In the genomic region with DNA sequence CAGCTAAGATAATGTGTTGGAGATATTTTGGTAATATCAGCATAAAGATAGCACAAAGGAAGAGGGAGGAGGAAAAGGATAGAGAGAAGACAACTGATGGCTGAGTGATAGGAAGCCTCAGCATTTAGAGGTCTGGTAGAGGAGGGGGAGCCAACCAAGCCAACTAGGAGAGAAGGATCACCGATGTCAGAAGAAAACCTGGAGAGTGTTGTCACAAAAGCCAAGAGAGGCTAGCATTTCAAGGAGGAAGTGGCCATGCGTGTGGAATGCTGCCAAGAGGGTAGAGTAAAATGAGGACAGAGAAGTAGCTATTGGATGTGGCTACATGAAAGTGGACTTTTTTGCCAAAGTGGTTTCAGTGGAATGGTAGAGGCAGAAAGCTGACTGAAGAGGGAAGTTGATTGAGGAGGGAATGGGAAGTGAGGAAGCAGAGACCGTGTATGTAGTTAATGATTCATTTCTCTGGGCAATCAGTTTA, we compare ENCODE assay signal across 12 cellular contexts. TPM values are rescaled to one million over a fixed set of nuclear protein-coding genes. Genes with fewer than 3 reads are reported as not detected.
DNase-seq lines count a peak whose midpoint lies in the region; ATAC-seq, FAIRE-seq and TF ChIP-seq lines count a peak whose summit lies in the region.
"Had no signal": no experiment of that assay in that cellular context is flagged by ENCODE, and none has a peak within 500 bp of the region (broad histone marks: within the 10 kb centered on the region; RNA-seq: fewer than 3 reads in every experiment).

No MANE protein-coding gene starts in this region.

- WGBS in IMR-90 (ENCODE audit: extremely low coverage in 2 of 2, insufficient read length in 1 of 2), 2 experiments: 90% methylated on average over 2 of the region's 3 CpGs; no CpG with 5 or more reads in 1 of the 2 experiments
- no CpG with 5 or more reads among the region's 3 CpGs for WGBS in H9 (ENCODE audit: extremely low coverage, insufficient read length, low lambda C conversion rate)

- no peak overlapping the region for H3T11ph ChIP-seq in H9 (ENCODE audit: low read length)

- H3K9me3 Mint-ChIP-seq in activated B cell treated with CpG ODN at 0.5 μM for 24 hours (no peaks in the 10 kb centered on the region), H9 (no peaks in the 10 kb centered on the region)
- H3K9me3 Mint-ChIP-seq: activated CD4-positive, alpha-beta T cell treated with anti-CD3 and anti-CD28 coated beads, Interleukin-2, amount 10 ng/mL, durations not matched to agents 7 days and 5 days; activated naive CD4-positive, alpha-beta T cell treated with anti-CD3 and anti-CD28 coated beads, Interleukin-2, amount 50 U/mL, for 72 hours had no signal

- H3K27ac Mint-ChIP-seq in activated B cell treated with CpG ODN at 0.5 μM for 24 hours (peak overlapping the region; percentile 10), H9 (peak overlapping the region in 1 of 3 experiments; percentile 15; a peak in 3 of 7 replicates)
- H3K27ac Mint-ChIP-seq: activated CD4-positive, alpha-beta T cell treated with anti-CD3 and anti-CD28 coated beads, Interleukin-2, amount 10 ng/mL, durations not matched to agents 7 days and 5 days had no signal

- H2BK5ac ChIP-seq in IMR-90 (ENCODE audit: low read depth, low read length, poor library complexity, severe bottlenecking) (peak overlapping the region; percentile 84), H9 (ENCODE audit: insufficient read length, low read length) (no peak overlapping the region)

- no peak overlapping the region for H3K9ac ChIP-seq in IMR-90 (ENCODE audit: low read depth, low read length)
- H3K9ac ChIP-seq in H9 (ENCODE audit: extremely low read depth, insufficient read length, low read length): no peak overlapping the region
- H3K9ac ChIP-seq: parathyroid adenoma had no signal

- peaks cover 8% of the 10 kb centered on the region; the same call in 1 of the 2 replicates for H3K9me1 ChIP-seq in IMR-90 (ENCODE audit: insufficient read depth, low read length)

- H2AK9ac ChIP-seq in IMR-90 (replicated peaks; ENCODE audit: low read depth, low read length, poor library complexity): no peak overlapping the region

- H3K23me2 ChIP-seq in H9 (ENCODE audit: insufficient read length, low read depth, low read length, poor library complexity, severe bottlenecking): no peaks in the 10 kb centered on the region

- peak overlapping the region; percentile 31; the same call in 1 of the 2 replicates for H4K5ac ChIP-seq in IMR-90 (ENCODE audit: low read depth, low read length)
- H4K5ac ChIP-seq in H9 (ENCODE audit: insufficient read length, low read depth, low read length): no peak overlapping the region

- peaks cover 1% of the 10 kb centered on the region; the same call in 1 of the 2 replicates for H3K79me2 ChIP-seq in H9 (ENCODE audit: insufficient read depth, low read length)

- no peak overlapping the region for H3K4me2 ChIP-seq in IMR-90 (ENCODE audit: low read depth, low read length)
- H3K4me2 ChIP-seq in H9 (ENCODE audit: insufficient read depth, insufficient read length, low read length): no peak overlapping the region

- DNase-seq in Ammon's horn (ENCODE audit: low spot score) (peak; percentile 70), IMR-90 (no peak), activated B cell treated with CpG ODN at 0.5 μM for 24 hours (no peak), medulla oblongata (ENCODE audit: extremely low spot score) (peak; percentile 56), DMS 273 (lab: John Stamatoyannopoulos, UW; ENCODE audit: unreplicated experiment) (no peak), H9 (no peak), H54 (ENCODE audit: insufficient read length, low spot score) (no peak), superior temporal gyrus (ENCODE audit: extremely low spot score) (no peak)
- DNase-seq: activated CD4-positive, alpha-beta T cell treated with anti-CD3 and anti-CD28 coated beads, Interleukin-2, amount 10 ng/mL, durations not matched to agents 7 days and 5 days; effector memory CD4-positive, alpha-beta T cell had no signal

- in situ Hi-C loops in IMR-90 (cut with MboI; ENCODE audit: low sequenced_read_pairs): no loop called here

- peaks cover 2% of the 10 kb centered on the region; the same call in 1 of the 2 replicates for H3K36me3 ChIP-seq in IMR-90 (ENCODE audit: control insufficient read depth, insufficient read depth, low read length)

- H2AFZ ChIP-seq in IMR-90 (replicated peaks; ENCODE audit: low read length, poor library complexity) (no peak overlapping the region), H9 (ENCODE audit: low read length) (no peak overlapping the region)
- H2AFZ ChIP-seq: parathyroid adenoma had no signal

- TF ChIP-seq POLR2A in IMR-90 (IDR thresholded peaks at IDR 0.05; ENCODE audit: low read depth, low read length): no peak
- TF ChIP-seq POLR2A in H54 (IDR thresholded peaks at IDR 0.05; ENCODE audit: low read depth, low read length): no peak

- H3K4me1 ChIP-seq in IMR-90 (ENCODE audit: control insufficient read depth, insufficient read depth, low read length): peaks cover 7% of the 10 kb centered on the region
- peaks cover 3% of the 10 kb centered on the region; the same call in 1 of the 2 replicates for H3K4me1 ChIP-seq in H9 (ENCODE audit: insufficient read depth, low read length)

- H3K79me1 ChIP-seq in IMR-90 (ENCODE audit: low read depth in 1 of 2, low read length in 2 of 2) (peaks cover 32 to 45% of the 10 kb centered on the region in 2 experiments), H9 (ENCODE audit: insufficient read depth, low read depth, low read length, poor library complexity, severe bottlenecking) (peaks cover 4% of the 10 kb centered on the region)

- H3K4me3 ChIP-seq in IMR-90 (ENCODE audit: insufficient read depth, low read depth, low read length): no peak overlapping the region

- no peaks in the 10 kb centered on the region for H3K9me3 ChIP-seq in IMR-90 (ENCODE audit: control insufficient read depth, insufficient read depth, low read length)
- no peaks in the 10 kb centered on the region for H3K9me3 ChIP-seq in H9 (ENCODE audit: control insufficient read depth, low read depth, low read length)

- H4K8ac ChIP-seq in IMR-90 (ENCODE audit: low read depth in 2 of 2, low read length in 2 of 2): peak overlapping the region in 1 of 2 experiments; percentile 61; a peak in 2 of 4 replicates
- H4K8ac ChIP-seq in H9 (replicated peaks; ENCODE audit: insufficient read length, low read depth, low read length): no peak overlapping the region

- H3K27me3 Mint-ChIP-seq in activated B cell treated with CpG ODN at 0.5 μM for 24 hours (no peaks in the 10 kb centered on the region), H9 (ENCODE audit: low read depth) (no peaks in the 10 kb centered on the region)
- H3K27me3 Mint-ChIP-seq: activated CD4-positive, alpha-beta T cell treated with anti-CD3 and anti-CD28 coated beads, Interleukin-2, amount 10 ng/mL, durations not matched to agents 7 days and 5 days had no signal

- no peak for FAIRE-seq in H54 (lab: Jason Lieb, UNC)

- H3K27me3 ChIP-seq in IMR-90 (ENCODE audit: control insufficient read depth, insufficient read depth, low read length): no peaks in the 10 kb centered on the region
- no peaks in the 10 kb centered on the region for H3K27me3 ChIP-seq in H9 (ENCODE audit: insufficient read depth, low read length)

- H3K27ac ChIP-seq in IMR-90 (ENCODE audit: insufficient read depth, low read length): peak overlapping the region; percentile 12; the same call in 1 of the 2 replicates
- H3K27ac ChIP-seq in H9 (ENCODE audit: insufficient read length, low read depth, low read length): no peak overlapping the region
- H3K27ac ChIP-seq: parathyroid adenoma had no signal

- H4K20me1 ChIP-seq in IMR-90 (ENCODE audit: insufficient read depth, low read length) (no peaks in the 10 kb centered on the region), H9 (ENCODE audit: control insufficient read depth, insufficient read depth, insufficient read length) (no peaks in the 10 kb centered on the region)

- no peak overlapping the region for H2BK12ac ChIP-seq in H9 (ENCODE audit: insufficient read length, low read depth, low read length)

- TF ChIP-seq RAD21 in IMR-90 (IDR thresholded peaks at IDR 0.05; ENCODE audit: low read length): no peak

- ATAC-seq in IMR-90 (ENCODE audit: low read depth) (no peak), activated B cell treated with CpG ODN at 0.5 μM for 24 hours (ENCODE audit: low read depth) (no peak)
- ATAC-seq: activated naive CD4-positive, alpha-beta T cell treated with anti-CD3 and anti-CD28 coated beads, Interleukin-2, amount 50 U/mL, for 72 hours had no signal

- H4K91ac ChIP-seq in IMR-90 (ENCODE audit: insufficient read depth, low read depth, low read length) (peak overlapping the region; percentile 55; the same call in 1 of the 2 replicates), H9 (ENCODE audit: insufficient read length, low read depth, low read length) (no peak overlapping the region)

- H3K56ac ChIP-seq in IMR-90 (ENCODE audit: extremely low read depth, insufficient read depth, low read length): no peak overlapping the region
- no peak overlapping the region for H3K56ac ChIP-seq in H9 (ENCODE audit: insufficient read length, low read depth, low read length)

- no peak for TF ChIP-seq CTCF in IMR-90 (conservative IDR thresholded peaks at IDR 0.05; ENCODE audit: low read depth, low read length)
- TF ChIP-seq CTCF in activated B cell treated with CpG ODN at 0.5 μM for 24 hours (IDR thresholded peaks at IDR 0.05): no peak
- no peak for TF ChIP-seq CTCF in H9 (conservative IDR thresholded peaks at IDR 0.05)

- H3K4me1 Mint-ChIP-seq in activated B cell treated with CpG ODN at 0.5 μM for 24 hours: peaks cover 33% of the 10 kb centered on the region
- H3K4me1 Mint-ChIP-seq in H9: peaks cover 14 to 18% of the 10 kb centered on the region in 2 experiments

- H2BK20ac ChIP-seq in IMR-90 (ENCODE audit: low read depth, low read length) (peak overlapping the region; percentile 90), H9 (ENCODE audit: low read depth, low read length, poor library complexity, severe bottlenecking) (no peak overlapping the region)

- intact Hi-C loops in IMR-90 (cut with micrococcal nuclease): no loop called here
- intact Hi-C loops in activated B cell treated with CpG ODN at 0.5 μM for 24 hours (cut with micrococcal nuclease): no loop called here

- peak overlapping the region; percentile 62 for H2BK120ac ChIP-seq in IMR-90 (ENCODE audit: low read depth, low read length)
- H2BK120ac ChIP-seq in H9 (ENCODE audit: low read depth, low read length, poor library complexity, severe bottlenecking): no peak overlapping the region

- peak overlapping the region; percentile 76; the same call in 1 of the 2 replicates for H2AK5ac ChIP-seq in IMR-90 (ENCODE audit: low read depth, low read length)
- H2AK5ac ChIP-seq in H9 (ENCODE audit: insufficient read length, low read length): no peak overlapping the region

- H2BK15ac ChIP-seq in IMR-90 (ENCODE audit: low read depth, low read length) (peak overlapping the region; percentile 70; the same call in 2 of the 3 replicates), H9 (ENCODE audit: low read depth, low read length) (no peak overlapping the region)

- dilution Hi-C loops in IMR-90 (cut with HindIII; ENCODE audit: low sequenced_read_pairs, unreplicated experiment): no loop called here

- CTCF ChIA-PET in IMR-90 (lab: Yijun Ruan, JAX): interaction anchor here (0.9 kb wide), 1 partner anchor 181 kb away, joined by 3 read pairs; no protein-coding TSS in a partner anchor
- CTCF ChIA-PET in activated B cell treated with CpG ODN at 0.5 μM for 24 hours (lab: Charles Lee): interaction anchor here (1.5 to 1.8 kb wide), 2 partner anchors 273 to 317 kb away, joined by 5 to 7 read pairs; no protein-coding TSS in a partner anchor

- peak overlapping the region; percentile 66 for H3K4ac ChIP-seq in IMR-90 (ENCODE audit: low read depth, low read length)
- no peak overlapping the region for H3K4ac ChIP-seq in H9 (ENCODE audit: low read depth, low read length)

- H3K18ac ChIP-seq in IMR-90 (ENCODE audit: low read depth, low read length): peak overlapping the region; percentile 55; the same call in 1 of the 2 replicates
- no peak overlapping the region for H3K18ac ChIP-seq in H9 (ENCODE audit: insufficient read length, low read depth, low read length)

- POLR2A ChIA-PET in IMR-90 (lab: Charles Lee; ENCODE audit: unreplicated experiment): interaction anchor here (0.6 kb wide), 1 partner anchor 250 kb away, joined by 3 read pairs; no protein-coding TSS in a partner anchor
- POLR2A ChIA-PET in activated B cell treated with CpG ODN at 0.5 μM for 24 hours (lab: Charles Lee): interaction anchor here (0.6 kb wide), 2 partner anchors 53 to 250 kb away, joined by 3 read pairs; no protein-coding TSS in a partner anchor

- H3K14ac ChIP-seq in IMR-90 (replicated peaks; ENCODE audit: low read depth, low read length) (peak overlapping the region; percentile 44; the same call in 1 of the 2 replicates), H9 (ENCODE audit: insufficient read depth, low read length) (no peak overlapping the region)

- BruUV-seq in IMR-90 (replicated peaks; lab: Mats Ljungman, UMichigan): no TSS peak

- H3K23ac ChIP-seq in IMR-90 (ENCODE audit: low read depth, low read length) (peak overlapping the region; percentile 16; the same call in 1 of the 2 replicates), H9 (ENCODE audit: insufficient read length, low read depth, low read length) (no peak overlapping the region)

- H3K36me3 Mint-ChIP-seq in activated B cell treated with CpG ODN at 0.5 μM for 24 hours (ENCODE audit: low read depth): peaks cover 9% of the 10 kb centered on the region
- peaks cover 0 to 9% (median 4%) of the 10 kb centered on the region in 3 experiments; a peak in 2 of 7 replicates for H3K36me3 Mint-ChIP-seq in H9 (ENCODE audit: insufficient read depth in 1 of 3, low read depth in 3 of 3)

- H3K4me3 Mint-ChIP-seq in activated B cell treated with CpG ODN at 0.5 μM for 24 hours (no peak overlapping the region), H9 (no peak overlapping the region)
- H3K4me3 Mint-ChIP-seq: activated CD4-positive, alpha-beta T cell treated with anti-CD3 and anti-CD28 coated beads, Interleukin-2, amount 10 ng/mL, durations not matched to agents 7 days and 5 days had no signal

RNA-seq across cellular contexts. Expression of a gene that starts 34.3 kb away (rescaled TPM):
- total RNA-seq in IMR-90 (2012; rRNA removed) (11.5 and 18.3 TPM in 2 replicates), activated B cell treated with CpG ODN at 0.5 μM for 24 hours (20.1 and 25.9 TPM in 2 replicates), H9 (2021) (27.4 and 32.9 TPM in 2 replicates)
- polyA plus RNA-seq in IMR-90 (2012; rRNA removed): 6.9 and 7.5 TPM in 2 replicates
- 2.3 and 4.8 TPM in 2 replicates for polyA plus RNA-seq in IMR-90 (2012; cell fraction: cytosol; rRNA removed)
- 1.3 and 5.4 TPM in 2 replicates for polyA plus RNA-seq in IMR-90 (2012; cell fraction: nucleus; rRNA removed; ENCODE audit: low replicate concordance)

Comparison
In these comparisons a context has a peak if more than half of its experiments do, and no peak if none do; other contexts are left out.
1. DNase-seq: peak in Ammon's horn (single experiment) and medulla oblongata (single experiment); none in IMR-90 (single experiment), activated B cell treated with CpG ODN at 0.5 μM for 24 hours (single experiment), DMS 273 (single experiment), H9 (single experiment), H54 (single experiment) and superior temporal gyrus (single experiment).